In the genomic region with DNA sequence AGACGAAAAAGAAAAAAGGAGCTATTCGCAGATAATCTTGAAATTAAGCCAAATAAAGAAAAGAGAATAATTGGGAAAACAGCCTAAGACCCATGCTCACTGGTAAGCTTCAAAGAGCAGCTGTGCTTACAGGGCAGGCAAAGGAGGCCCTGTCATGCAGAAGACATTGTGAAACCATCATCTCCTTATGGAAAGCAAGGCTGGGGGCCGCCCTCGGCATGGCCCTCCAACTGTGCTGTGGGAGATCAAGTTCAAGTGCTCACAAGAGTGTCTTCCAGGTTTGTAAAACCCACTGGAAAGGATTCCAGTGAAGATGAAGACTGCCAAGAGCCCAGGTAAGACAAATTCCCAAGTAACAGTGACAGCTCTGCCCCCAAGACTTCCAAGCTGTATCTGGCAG, we compare ENCODE assay signal across 23 cellular contexts.
"Had no signal": no experiment of that assay in that cellular context is flagged by ENCODE, and none has a peak within 500 bp of the region (broad histone marks: within the 10 kb centered on the region; RNA-seq: fewer than 3 reads in every experiment).

No MANE protein-coding gene starts in this region.

- H3K9ac ChIP-seq: neural progenitor cell had no signal

- H2AFZ ChIP-seq: neural progenitor cell had no signal

- H3K4me3 Mint-ChIP-seq: activated naive CD8-positive, alpha-beta T cell; central memory CD8-positive, alpha-beta T cell; endodermal cell; memory B cell; neural progenitor cell; stimulated activated naive CD8-positive, alpha-beta T cell treated with anti-CD3 and anti-CD28 coated beads, Interleukin-15, Interleukin-2, amounts not matched to agents 100 ng/mL and 50 ng/mL, for 24 hours; T-cell; T-helper 2 cell treated with Interferon-gamma antibody and Interleukin-4, amounts not matched to agents 5 μg/mL and 100 μg/mL, for 36 hours had no signal

- ATAC-seq: heart right ventricle, left colon, T-cell had no signal

- H3K4me3 ChIP-seq: adrenal gland, ascending aorta, breast epithelium, coronary artery, esophagus squamous epithelium, heart right ventricle, neural progenitor cell, tibial artery had no signal

- H3K27ac ChIP-seq: adrenal gland, breast epithelium, coronary artery, esophagus squamous epithelium, heart right ventricle, neural progenitor cell, tibial artery, WERI-Rb-1 had no signal

- H3K36me3 ChIP-seq: adrenal gland, ascending aorta, breast epithelium, esophagus squamous epithelium, heart right ventricle, tibial artery, WERI-Rb-1 had no signal

- H3K27me3 Mint-ChIP-seq: activated naive CD8-positive, alpha-beta T cell; central memory CD8-positive, alpha-beta T cell; memory B cell; stimulated activated naive CD8-positive, alpha-beta T cell treated with anti-CD3 and anti-CD28 coated beads, Interleukin-15, Interleukin-2, amounts not matched to agents 100 ng/mL and 50 ng/mL, for 24 hours; T-cell had no signal

- H3K9me3 Mint-ChIP-seq: central memory CD8-positive, alpha-beta T cell; endodermal cell; memory B cell; neural progenitor cell; stimulated activated naive CD8-positive, alpha-beta T cell treated with anti-CD3 and anti-CD28 coated beads, Interleukin-15, Interleukin-2, amounts not matched to agents 100 ng/mL and 50 ng/mL, for 24 hours; T-helper 2 cell treated with Interferon-gamma antibody and Interleukin-4, amounts not matched to agents 5 μg/mL and 100 μg/mL, for 36 hours had no signal

- H3K4me2 ChIP-seq: neural progenitor cell had no signal

- H3K9me3 ChIP-seq: adrenal gland, ascending aorta, breast epithelium, esophagus squamous epithelium, tibial artery had no signal

- H3K27me3 ChIP-seq: adrenal gland, ascending aorta, breast epithelium, esophagus squamous epithelium, heart right ventricle, neural progenitor cell, tibial artery had no signal

- H3K27ac Mint-ChIP-seq: activated naive CD8-positive, alpha-beta T cell; endodermal cell; memory B cell; neural progenitor cell; stimulated activated naive CD8-positive, alpha-beta T cell treated with anti-CD3 and anti-CD28 coated beads, Interleukin-15, Interleukin-2, amounts not matched to agents 100 ng/mL and 50 ng/mL, for 24 hours; T-cell; T-helper 2 cell treated with Interferon-gamma antibody and Interleukin-4, amounts not matched to agents 5 μg/mL and 100 μg/mL, for 36 hours had no signal

- DNase-seq: activated CD4-positive, alpha-beta T cell treated with anti-CD3 and anti-CD28 coated beads, Interleukin-2, amount 50 U/mL, for 1 hour; activated CD4-positive, CD25-positive, alpha-beta regulatory T cell treated with anti-CD3 and anti-CD28 coated beads, Interleukin-2, amount 50 U/mL, for 72 hours; activated naive CD4-positive, alpha-beta T cell; activated T-cell treated with anti-CD3 and anti-CD28 coated beads, Interleukin-2, amount 50 U/mL, for 1 hour; adrenal gland; endodermal cell; esophagus squamous epithelium; heart right ventricle; left colon; retina; stimulated activated CD4-positive, alpha-beta T cell treated with anti-CD3 and anti-CD28 coated beads, Interleukin-1b, Interleukin-23, amount 100 ng/mL, for 48 hours; T-cell; tibial artery; WERI-Rb-1 had no signal
